ENCODE assay signal across 12 cellular contexts in the genomic region with DNA sequence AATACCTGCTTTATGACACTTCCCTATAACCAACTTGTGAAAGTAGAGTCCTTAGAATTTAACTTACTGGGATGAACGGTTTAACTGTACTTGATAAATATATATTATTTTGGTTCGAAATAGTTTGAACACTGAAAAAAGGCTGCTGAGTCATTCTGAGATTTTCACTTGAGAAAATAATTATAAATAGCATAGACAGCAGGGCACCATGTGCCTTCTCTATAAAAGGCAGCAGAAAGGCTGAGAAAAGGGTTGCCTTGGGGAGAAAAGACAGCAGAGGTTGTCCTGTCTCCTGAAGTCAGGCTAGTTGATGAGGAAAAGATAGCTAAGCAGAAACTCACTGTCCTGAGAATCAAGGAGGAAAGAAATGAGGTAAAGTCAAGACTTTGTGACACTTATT.
A peak's percentile ranks its signal among the peaks of the same experiment; 100 is the strongest.
DNase-seq lines count a peak whose midpoint lies in the region; ATAC-seq, FAIRE-seq and TF ChIP-seq lines count a peak whose summit lies in the region.
"Had no signal": no experiment of that assay in that cellular context is flagged by ENCODE, and none has a peak within 500 bp of the region (broad histone marks: within the 10 kb centered on the region; RNA-seq: fewer than 3 reads in every experiment).

No MANE protein-coding gene starts in this region.

- H3K36me3 ChIP-seq in pancreas, result no peaks in the 10 kb centered on the region

- WGBS in pancreas, 2 donors, result 82 to 86% methylated on average over 2 of the region's 2 CpGs

- no peaks in the 10 kb centered on the region for H3K4me1 Mint-ChIP-seq in progenitor cell of endocrine pancreas (ENCODE audit: low read depth)
- H3K4me1 Mint-ChIP-seq: memory B cell had no signal

- no peaks in the 10 kb centered on the region for H3K9me3 Mint-ChIP-seq in progenitor cell of endocrine pancreas (ENCODE audit: low read depth)
- H3K9me3 Mint-ChIP-seq: memory B cell had no signal

- H3K27ac Mint-ChIP-seq in progenitor cell of endocrine pancreas, result no peak overlapping the region
- H3K27ac Mint-ChIP-seq: memory B cell had no signal

- DNase-seq in AG08395 (ENCODE audit: low spot score), result peak; percentile 4
- DNase-seq in astrocyte of the spinal cord (ENCODE audit: low read depth, low spot score), result peak; percentile 60
- no peak for DNase-seq in progenitor cell of endocrine pancreas (ENCODE audit: low spot score, unreplicated experiment)
- DNase-seq in pancreas, result no peak
- DNase-seq in omental fat pad (ENCODE audit: low spot score), result no peak
- no peak for DNase-seq in T-helper 1 cell
- DNase-seq: effector CD4-positive, alpha-beta T cell; NCI-H2171 treated with DMSO at 0.1 percent for 48 hours had no signal

- no peak overlapping the region for H3K4me3 ChIP-seq in astrocyte of the spinal cord (ENCODE audit: low read depth, low read length)
- H3K4me3 ChIP-seq in pancreas, result no peak overlapping the region
- H3K4me3 ChIP-seq: A549 had no signal

- H3K36me3 Mint-ChIP-seq in progenitor cell of endocrine pancreas (ENCODE audit: insufficient read depth), result peaks cover 3% of the 10 kb centered on the region
- H3K36me3 Mint-ChIP-seq: memory B cell had no signal

- no peaks in the 10 kb centered on the region for H3K27me3 Mint-ChIP-seq in progenitor cell of endocrine pancreas

- FAIRE-seq in pancreas (lab: Jason Lieb, UNC), result no peak
- FAIRE-seq: A549 had no signal

- H3K27ac ChIP-seq in pancreas, result no peak overlapping the region
- H3K27ac ChIP-seq: A549 had no signal

- no peaks in the 10 kb centered on the region for H3K9me3 ChIP-seq in pancreas
- H3K9me3 ChIP-seq: A549 had no signal

- in situ Hi-C loops in astrocyte of the spinal cord (cut with HindIII; ENCODE audit: low sequenced_read_pairs), result no loop called here

- intact Hi-C loops in pancreas (cut with DNase I), result no loop called here

- H3K4me1 ChIP-seq in pancreas, result no peaks in the 10 kb centered on the region

- no peak overlapping the region for H3K4me3 Mint-ChIP-seq in progenitor cell of endocrine pancreas (ENCODE audit: low read depth)
- H3K4me3 Mint-ChIP-seq: memory B cell had no signal

- H3K27me3 ChIP-seq in pancreas, result no peaks in the 10 kb centered on the region

- no peak for TF ChIP-seq CTCF in astrocyte of the spinal cord (IDR thresholded peaks at IDR 0.05; ENCODE audit: low read depth, low read length)
- no peak for TF ChIP-seq CTCF in progenitor cell of endocrine pancreas (IDR thresholded peaks at IDR 0.05; ENCODE audit: unreplicated experiment)
- no peak for TF ChIP-seq CTCF in pancreas (IDR thresholded peaks at IDR 0.05)
- no peak for TF ChIP-seq CTCF in omental fat pad (IDR thresholded peaks at IDR 0.05)

- ATAC-seq in GM19438 (IDR thresholded peaks at IDR 0.05; ENCODE audit: low read depth, unreplicated experiment) (peak; percentile 66), HG03045 (IDR thresholded peaks at IDR 0.05; ENCODE audit: unreplicated experiment) (peak; percentile 74), pancreas (no peak), omental fat pad (ENCODE audit: low FRiP score) (no peak)
- ATAC-seq: A549 had no signal

Comparison
In these comparisons a context has a peak if more than half of its experiments do, and no peak if none do; other contexts are left out.
1. DNase-seq: peak in AG08395 (single experiment) and astrocyte of the spinal cord (single experiment); none in progenitor cell of endocrine pancreas (single experiment), pancreas (0 of 6), omental fat pad (single experiment) and T-helper 1 cell (0 of 5).
2. ATAC-seq: peak in GM19438 (single experiment) and HG03045 (single experiment); none in pancreas (0 of 4) and omental fat pad (single experiment).